In the genomic region with DNA sequence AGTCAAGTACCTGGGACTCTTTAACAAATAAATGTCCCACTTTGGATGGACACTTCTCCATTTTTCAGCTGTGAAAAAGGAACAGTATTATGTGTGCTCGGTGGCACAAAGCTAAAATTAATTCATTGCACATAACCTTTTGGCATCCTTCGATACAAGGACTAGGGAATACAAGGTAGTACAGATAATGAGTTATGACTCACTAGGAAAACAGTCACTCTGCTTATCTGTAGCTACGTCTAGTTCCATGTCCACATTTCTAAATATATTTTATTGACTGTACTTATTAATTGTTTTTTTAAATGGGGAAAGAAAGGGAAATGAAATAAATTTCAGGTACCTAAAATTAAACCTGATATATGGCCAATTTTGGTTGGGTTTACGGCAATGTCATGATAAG, we compare ENCODE assay signal across 1 cellular context.
A peak's percentile ranks its signal among the peaks of the same experiment; 100 is the strongest.
TF ChIP-seq lines count a peak whose summit lies in the region.

No MANE protein-coding gene starts in this region.

TF ChIP-seq in K562, 482 proteins besides CTCF, POLR2A, EP300 and RAD21 (continued from another document):
- TF ChIP-seq, protein P1, sequence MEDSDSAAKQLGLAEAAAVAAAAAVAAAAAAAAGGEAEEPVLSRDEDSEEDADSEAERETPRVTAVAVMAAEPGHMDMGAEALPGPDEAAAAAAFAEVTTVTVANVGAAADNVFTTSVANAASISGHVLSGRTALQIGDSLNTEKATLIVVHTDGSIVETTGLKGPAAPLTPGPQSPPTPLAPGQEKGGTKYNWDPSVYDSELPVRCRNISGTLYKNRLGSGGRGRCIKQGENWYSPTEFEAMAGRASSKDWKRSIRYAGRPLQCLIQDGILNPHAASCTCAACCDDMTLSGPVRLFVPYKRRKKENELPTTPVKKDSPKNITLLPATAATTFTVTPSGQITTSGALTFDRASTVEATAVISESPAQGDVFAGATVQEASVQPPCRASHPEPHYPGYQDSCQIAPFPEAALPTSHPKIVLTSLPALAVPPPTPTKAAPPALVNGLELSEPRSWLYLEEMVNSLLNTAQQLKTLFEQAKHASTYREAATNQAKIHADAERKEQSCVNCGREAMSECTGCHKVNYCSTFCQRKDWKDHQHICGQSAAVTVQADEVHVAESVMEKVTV (CRISPR knock-in tag; IDR thresholded peaks at IDR 0.05) = no peak
- TF ChIP-seq CBFA2T2 (conservative IDR thresholded peaks at IDR 0.05) = peak; percentile 67
- TF ChIP-seq SMARCA4 (IDR thresholded peaks at IDR 0.05) = peak; percentile 92
